In the genomic region with DNA sequence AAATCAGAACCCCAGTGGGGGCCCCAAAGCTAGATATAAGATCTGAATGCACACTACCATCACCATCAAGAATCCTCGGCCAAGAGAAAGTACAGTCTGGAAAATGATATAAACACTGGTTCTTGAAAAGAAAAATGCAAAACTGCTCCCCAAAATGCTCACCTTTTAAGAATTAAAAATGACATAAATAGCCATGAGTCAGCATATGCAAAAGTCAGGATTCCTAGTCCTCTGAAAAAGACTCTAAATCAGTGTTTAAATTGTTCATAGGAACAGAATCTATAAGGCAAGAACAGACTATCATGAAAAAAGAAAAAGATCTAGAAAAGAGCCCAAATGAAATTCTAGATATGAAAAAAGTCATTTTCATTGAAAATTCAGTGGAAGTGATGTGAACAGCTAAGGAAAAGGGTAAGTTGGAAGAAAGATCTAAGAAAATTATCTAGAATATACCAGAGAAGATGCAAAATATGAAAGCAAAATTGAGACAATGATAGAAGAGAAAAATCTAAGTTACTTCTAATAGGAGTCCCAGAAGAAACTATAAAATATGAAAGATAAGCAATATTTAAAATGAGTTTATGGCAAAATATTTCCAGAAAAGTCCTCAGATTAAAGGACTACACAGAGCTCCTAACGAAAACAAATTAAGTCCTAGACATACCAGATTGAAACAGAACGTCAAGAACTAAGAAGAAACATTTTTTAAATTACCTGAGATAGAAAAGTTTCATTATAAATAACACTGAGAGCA, we compare ENCODE assay signal across 16 cellular contexts. TPM values are rescaled to one million over a fixed set of nuclear protein-coding genes. Genes with fewer than 3 reads are reported as not detected.
DNase-seq lines count a peak whose midpoint lies in the region; ATAC-seq and TF ChIP-seq lines count a peak whose summit lies in the region.
"Had no signal": no experiment of that assay in that cellular context is flagged by ENCODE, and none has a peak within 500 bp of the region (broad histone marks: within the 10 kb centered on the region; RNA-seq: fewer than 3 reads in every experiment).

No MANE protein-coding gene starts in this region.

- no peaks in the 10 kb centered on the region for H3K27me3 Mint-ChIP-seq in stimulated activated naive CD8-positive, alpha-beta T cell treated with anti-CD3 and anti-CD28 coated beads, Interleukin-15, Interleukin-2, amounts not matched to agents 100 ng/mL and 50 ng/mL, for 24 hours
- no peaks in the 10 kb centered on the region for H3K27me3 Mint-ChIP-seq in T-helper 17 cell
- peaks cover 3% of the 10 kb centered on the region for H3K27me3 Mint-ChIP-seq in endothelial cell (ENCODE audit: unreplicated experiment)

- TF ChIP-seq CTCF in endothelial cell (IDR thresholded peaks at IDR 0.05; ENCODE audit: unreplicated experiment): no peak
- TF ChIP-seq CTCF in GM10248 (IDR thresholded peaks at IDR 0.05; ENCODE audit: control extremely low read depth, extremely low read depth, low read depth, missing control alignments): no peak

- peak overlapping the region; percentile 86 for H3K27ac Mint-ChIP-seq in stimulated activated naive CD8-positive, alpha-beta T cell treated with anti-CD3 and anti-CD28 coated beads, Interleukin-15, Interleukin-2, amounts not matched to agents 100 ng/mL and 50 ng/mL, for 24 hours
- peak overlapping the region; percentile 82 for H3K27ac Mint-ChIP-seq in T-helper 17 cell
- peak overlapping the region; percentile 33 for H3K27ac Mint-ChIP-seq in endothelial cell (ENCODE audit: unreplicated experiment)

- no peak for ATAC-seq in stimulated activated naive CD8-positive, alpha-beta T cell treated with anti-CD3 and anti-CD28 coated beads, Interleukin-15, Interleukin-2, amounts not matched to agents 100 U/mL and 50 U/mL, for 24 hours
- ATAC-seq in T-helper 17 cell (no peak), GM19324 (IDR thresholded peaks at IDR 0.05; ENCODE audit: low FRiP score, unreplicated experiment) (no peak)
- ATAC-seq: gastroesophageal sphincter had no signal

- CTCF ChIA-PET in GM10248 (lab: Yijun Ruan, JAX): interaction anchor here (0.8 to 3.0 kb wide), 6 partner anchors 8 to 91 kb away, joined by 3 to 12 read pairs (median 6); no protein-coding TSS in a partner anchor

- H3K9me3 ChIP-seq in T-helper 17 cell (ENCODE audit: control insufficient read depth, low read length, poor library complexity, severe bottlenecking): no peaks in the 10 kb centered on the region
- H3K9me3 ChIP-seq: adrenal gland, gastroesophageal sphincter, SJCRH30, vagina had no signal

- peaks cover 62% of the 10 kb centered on the region for H3K36me3 Mint-ChIP-seq in stimulated activated naive CD8-positive, alpha-beta T cell treated with anti-CD3 and anti-CD28 coated beads, Interleukin-15, Interleukin-2, amounts not matched to agents 100 ng/mL and 50 ng/mL, for 24 hours (ENCODE audit: low read depth)
- no peaks in the 10 kb centered on the region for H3K36me3 Mint-ChIP-seq in T-helper 17 cell (ENCODE audit: low read depth)
- H3K36me3 Mint-ChIP-seq in endothelial cell (ENCODE audit: low read depth, unreplicated experiment): no peaks in the 10 kb centered on the region

- H3K9me3 Mint-ChIP-seq in stimulated activated naive CD8-positive, alpha-beta T cell treated with anti-CD3 and anti-CD28 coated beads, Interleukin-15, Interleukin-2, amounts not matched to agents 100 ng/mL and 50 ng/mL, for 24 hours: no peaks in the 10 kb centered on the region
- no peaks in the 10 kb centered on the region for H3K9me3 Mint-ChIP-seq in endothelial cell (ENCODE audit: unreplicated experiment)

- H3K4me3 Mint-ChIP-seq in stimulated activated naive CD8-positive, alpha-beta T cell treated with anti-CD3 and anti-CD28 coated beads, Interleukin-15, Interleukin-2, amounts not matched to agents 100 ng/mL and 50 ng/mL, for 24 hours: peak overlapping the region; percentile 31
- H3K4me3 Mint-ChIP-seq in T-helper 17 cell (no peak overlapping the region), endothelial cell (ENCODE audit: unreplicated experiment) (no peak overlapping the region)

- peaks cover 61% of the 10 kb centered on the region for H3K4me1 Mint-ChIP-seq in stimulated activated naive CD8-positive, alpha-beta T cell treated with anti-CD3 and anti-CD28 coated beads, Interleukin-15, Interleukin-2, amounts not matched to agents 100 ng/mL and 50 ng/mL, for 24 hours (ENCODE audit: low read depth)
- H3K4me1 Mint-ChIP-seq in T-helper 17 cell (peaks cover 30% of the 10 kb centered on the region), endothelial cell (ENCODE audit: unreplicated experiment) (no peaks in the 10 kb centered on the region)

- DNase-seq in stimulated activated naive CD8-positive, alpha-beta T cell treated with anti-CD3 and anti-CD28 coated beads, Interleukin-15, Interleukin-2, amounts not matched to agents 100 U/mL and 50 U/mL, for 24 hours: no peak
- DNase-seq in T-helper 17 cell: no peak
- DNase-seq in endothelial cell (ENCODE audit: low spot score): no peak
- no peak for DNase-seq in GM10248 (ENCODE audit: extremely low spot score)
- no peak for DNase-seq in HuH-7.5 (ENCODE audit: low spot score)
- no peak for DNase-seq in activated CD8-positive, alpha-beta memory T cell treated with anti-CD3 and anti-CD28 coated beads, Interleukin-2, amount 50 U/mL, for 4 hours
- DNase-seq: NCI-H2227 treated with DMSO at 0.1 percent for 48 hours; NK-92 treated with Interleukin-12 subunit alpha and Interleukin-12 subunit beta, amount 100 ng/mL, for 24 hours; occipital lobe; SJCRH30; stimulated activated naive CD4-positive, alpha-beta T cell had no signal

- POLR2A ChIA-PET in GM10248 (lab: Yijun Ruan, JAX): interaction anchor here (0.7 to 1.3 kb wide), 3 partner anchors 9 to 19 kb away, joined by 3 to 5 read pairs (median 5); no protein-coding TSS in a partner anchor

RNA-seq across cellular contexts. Expression of a gene that starts 18.9 kb away (rescaled TPM):
- 100 to 1,000 TPM; 392 to 399 TPM for total RNA-seq in T-helper 17 cell
- 623 TPM for total RNA-seq in endothelial cell (ENCODE audit: unreplicated experiment)

RNA-seq across cellular contexts. Expression of a gene that starts 19.9 kb away (rescaled TPM):
- total RNA-seq in T-helper 17 cell (100 to 1,000 TPM in 1 of 2 donors, 10 to 100 TPM in 1; 98.3 to 102 TPM), endothelial cell (ENCODE audit: unreplicated experiment) (146 TPM)

RNA-seq across cellular contexts. Expression of a gene that starts 29.7 kb away (rescaled TPM):
- total RNA-seq in T-helper 17 cell: 1 to 10 TPM; 3.9 to 4.3 TPM
- total RNA-seq in endothelial cell (ENCODE audit: unreplicated experiment): 2.8 TPM
- total RNA-seq: SJCRH30 had no signal

Comparison
In these comparisons a context has a peak if more than half of its experiments do, and no peak if none do; other contexts are left out.
1. H3K27ac Mint-ChIP-seq: peak in every context shown above with its lines; median percentile 86 in stimulated activated naive CD8-positive, alpha-beta T cell treated with anti-CD3 and anti-CD28 coated beads, Interleukin-15, Interleukin-2, amounts not matched to agents 100 ng/mL and 50 ng/mL, for 24 hours; 82 in T-helper 17 cell; 33 in endothelial cell.